ENCODE assay signal across 10 cellular contexts in the genomic region with DNA sequence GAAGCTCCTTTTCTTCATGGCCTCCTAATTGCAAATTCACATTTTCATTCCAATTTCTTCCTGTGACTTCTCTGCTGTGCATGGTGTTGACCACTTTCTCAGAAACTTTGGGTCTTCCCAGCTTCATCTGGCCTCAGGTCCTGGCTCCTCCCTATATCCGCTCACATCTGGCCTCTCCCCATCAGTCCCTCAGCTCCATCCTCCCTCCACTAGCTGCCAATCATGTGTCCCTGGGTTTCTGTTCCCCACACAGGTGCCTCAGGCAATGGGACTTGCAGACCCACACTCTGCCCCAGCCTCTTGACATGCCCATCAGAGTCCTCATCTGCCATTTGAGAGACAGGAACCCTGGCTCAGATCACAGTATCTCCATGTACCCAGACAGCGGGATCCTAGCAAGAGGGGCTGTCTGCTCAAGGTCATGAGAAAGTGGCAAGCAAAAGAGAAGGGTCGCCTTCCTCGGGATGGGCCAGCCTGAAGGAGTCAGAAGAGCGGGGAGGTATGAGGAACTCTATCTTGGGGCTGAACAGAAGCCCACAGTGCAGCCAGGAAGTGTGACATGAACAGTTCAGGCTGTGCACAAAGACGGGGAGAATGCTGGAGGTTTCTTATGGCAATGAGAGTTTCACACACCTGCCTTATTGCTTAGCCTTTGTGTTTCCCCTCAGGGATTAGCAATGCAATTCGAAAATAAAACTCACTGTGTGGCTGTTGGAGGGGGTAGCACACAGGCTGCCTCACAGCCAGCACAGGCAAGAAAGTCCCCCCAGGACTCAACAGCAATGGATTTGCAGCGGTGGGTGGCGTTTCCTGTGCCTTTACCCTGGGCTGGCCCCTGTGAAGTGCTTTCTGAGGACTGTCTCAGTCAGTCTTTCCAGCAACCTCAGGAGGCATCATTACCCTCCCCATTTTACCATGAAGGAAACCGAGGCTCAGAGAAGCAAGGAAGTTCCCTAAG.
DNase-seq lines count a peak whose midpoint lies in the region; ATAC-seq, FAIRE-seq and TF ChIP-seq lines count a peak whose summit lies in the region.
"Had no signal": no experiment of that assay in that cellular context is flagged by ENCODE, and none has a peak within 500 bp of the region (broad histone marks: within the 10 kb centered on the region; RNA-seq: fewer than 3 reads in every experiment).

No MANE protein-coding gene starts in this region.

- in situ Hi-C loops in GM12878 (cut with MboI), result loop anchor here (5.0 kb wide), 2 partner anchors 322 to 417 kb away; no protein-coding TSS in a partner anchor

- H3K9me3 ChIP-seq in GM12878 (replicated peaks; ENCODE audit: control insufficient read depth, insufficient read depth, low read length) (no peaks in the 10 kb centered on the region; the same call in 2 of the 3 replicates), SJCRH30 (replicated peaks) (no peaks in the 10 kb centered on the region)
- H3K9me3 ChIP-seq: neutrophil had no signal

- peaks cover 4% of the 10 kb centered on the region for H3K4me1 Mint-ChIP-seq in stimulated activated memory B cell treated with anti-CD40 and anti-IgM and Interleukin-4, amounts not matched to agents 10 μg/mL and 1 μg/mL and 100 μg/mL, for 72 hours

- no peaks in the 10 kb centered on the region for H3K36me3 Mint-ChIP-seq in stimulated activated memory B cell treated with anti-CD40 and anti-IgM and Interleukin-4, amounts not matched to agents 10 μg/mL and 1 μg/mL and 100 μg/mL, for 72 hours

- intact Hi-C loops in GM12878 (cut with micrococcal nuclease; ENCODE audit: unreplicated experiment), result loop anchor here (1.0 to 2.0 kb wide), 6 partner anchors 167 to 417 kb away; no protein-coding TSS in a partner anchor

- TF ChIP-seq CTCF in GM12878 (IDR thresholded peaks at IDR 0.05 in 2 of 3, conservative IDR thresholded peaks at IDR 0.05 in 1 of 3; ENCODE audit: control insufficient read depth in 2 of 3, extremely low read depth in 1 of 3, insufficient read depth in 1 of 3, low read depth in 3 of 3, low read length in 3 of 3), result no peak

- H4K20me1 ChIP-seq in GM12878 (ENCODE audit: control insufficient read depth, insufficient read depth), result no peaks in the 10 kb centered on the region

- RAD21 ChIA-PET in GM12878 (lab: Charles Lee; ENCODE audit: unreplicated experiment), result interaction anchor here (1.1 to 2.7 kb wide), 6 partner anchors 69 to 417 kb away, joined by 3 to 10 read pairs (median 6); no protein-coding TSS in a partner anchor

- no peak for TF ChIP-seq RAD21 in GM12878 (IDR thresholded peaks at IDR 0.05; ENCODE audit: insufficient read depth, low read depth, low read length)

- H3K9me3 Mint-ChIP-seq in stimulated activated memory B cell treated with anti-CD40 and anti-IgM and Interleukin-4, amounts not matched to agents 10 μg/mL and 1 μg/mL and 100 μg/mL, for 72 hours, result no peaks in the 10 kb centered on the region

- peak; percentile 52 for DNase-seq in activated T-cell treated with anti-CD3 and anti-CD28 coated beads for 24 hours (ENCODE audit: low read depth)
- DNase-seq in activated T-cell treated with anti-CD3 and anti-CD28 coated beads for 4 hours, result no peak
- peak; percentile 75 for DNase-seq in GM12878 (ENCODE audit: low read depth, low spot score)
- DNase-seq in DMS79 (lab: John Stamatoyannopoulos, UW), result no peak
- DNase-seq in DMS 273 (lab: John Stamatoyannopoulos, UW; ENCODE audit: unreplicated experiment), result no peak
- DNase-seq in SJCRH30, result no peak
- DNase-seq: C1 segment of cervical spinal cord had no signal

- SMC1A ChIA-PET in GM12878 (lab: Charles Lee; ENCODE audit: uncharacterized antibody, unreplicated experiment), result interaction anchor here (0.7 to 2.4 kb wide), 11 partner anchors 10 to 417 kb away, joined by 3 to 8 read pairs (median 4); no protein-coding TSS in a partner anchor

- peak in 1 of 2 experiments; percentile 50; a peak in 1 of 4 replicates for TF ChIP-seq EP300 in GM12878 (IDR thresholded peaks at IDR 0.05; ENCODE audit: borderline replicate concordance in 1 of 2, control insufficient read depth in 1 of 2, low read depth in 2 of 2, low read length in 2 of 2)

- H3K36me3 ChIP-seq in GM12878 (ENCODE audit: control insufficient read depth in 2 of 2, insufficient read depth in 2 of 2, low read length in 1 of 2), result no peaks in the 10 kb centered on the region
- no peaks in the 10 kb centered on the region for H3K36me3 ChIP-seq in SJCRH30
- H3K36me3 ChIP-seq: neutrophil had no signal

- no peak for TF ChIP-seq POLR2A in GM12878 (IDR thresholded peaks at IDR 0.05; ENCODE audit: low read depth, low read length)

- H3K27me3 ChIP-seq in GM12878 (replicated peaks in 1 of 2; ENCODE audit: control insufficient read depth in 2 of 2, insufficient read depth in 2 of 2, low read length in 1 of 2) (no peaks in the 10 kb centered on the region), SJCRH30 (0 out of 2 replicates have a peak, but pooled peaks cover 4% of the 10 kb centered on the region)

- H3K4me3 ChIP-seq in GM12878 (no peak overlapping the region), SJCRH30 (no peak overlapping the region)

- 22% methylated on average over 10 of the region's 10 CpGs for WGBS in GM12878 (ENCODE audit: insufficient coverage, insufficient replicate concordance, low lambda C conversion rate, missing lambda C conversion rate)

- H3K9ac ChIP-seq in GM12878 (ENCODE audit: control insufficient read depth, insufficient read depth, low read length), result no peak overlapping the region; the same call in 1 of the 2 replicates

- CTCF ChIA-PET in GM12878 (lab: Yijun Ruan, JAX), result interaction anchor here (0.7 to 3.7 kb wide), 13 partner anchors 8 to 417 kb away, joined by 3 to 27 read pairs (median 7); no protein-coding TSS in a partner anchor

- H2AFZ ChIP-seq in GM12878 (ENCODE audit: control insufficient read depth, low read depth, low read length), result no peak overlapping the region

- POLR2A ChIA-PET in GM12878 (lab: Charles Lee), result interaction anchor here (0.6 kb wide), 1 partner anchor 415 kb away, joined by 3 read pairs; no protein-coding TSS in a partner anchor

- H3K4me1 ChIP-seq in GM12878 (ENCODE audit: control insufficient read depth, insufficient read depth, low read length), result peaks cover 16% of the 10 kb centered on the region
- no peaks in the 10 kb centered on the region; the same call in 1 of the 2 replicates for H3K4me1 ChIP-seq in SJCRH30

- peak overlapping the region; percentile 34 for H3K4me2 ChIP-seq in GM12878 (ENCODE audit: control insufficient read depth, insufficient read depth)

- peak overlapping the region; percentile 20; the same call in 1 of the 2 replicates for H3K27ac ChIP-seq in GM12878 (ENCODE audit: control insufficient read depth, insufficient read depth)
- no peak overlapping the region for H3K27ac ChIP-seq in SJCRH30
- H3K27ac ChIP-seq: neutrophil had no signal

- no peak overlapping the region for H3K27ac Mint-ChIP-seq in stimulated activated memory B cell treated with anti-CD40 and anti-IgM and Interleukin-4, amounts not matched to agents 10 μg/mL and 1 μg/mL and 100 μg/mL, for 72 hours

- peak; percentile 90 for FAIRE-seq in GM12878 (lab: Jason Lieb, UNC)

- H3K27me3 Mint-ChIP-seq in stimulated activated memory B cell treated with anti-CD40 and anti-IgM and Interleukin-4, amounts not matched to agents 10 μg/mL and 1 μg/mL and 100 μg/mL, for 72 hours, result peaks cover 23% of the 10 kb centered on the region

- no peaks in the 10 kb centered on the region for H3K79me2 ChIP-seq in GM12878 (ENCODE audit: control insufficient read depth, insufficient read depth, low read length)

- peak; percentile 75 for ATAC-seq in HG03025 (IDR thresholded peaks at IDR 0.05; ENCODE audit: low FRiP score, unreplicated experiment)
- ATAC-seq in GM12878, result peak; percentile 84
- ATAC-seq in stimulated activated memory B cell treated with anti-CD40 and anti-IgM and Interleukin-4, amounts not matched to agents 10 μg/mL and 1 μg/mL and 100 μg/mL, for 72 hours, result peak; percentile 53

- no TSS peak for BruUV-seq in GM12878 (replicated peaks; lab: Mats Ljungman, UMichigan)

- no peak overlapping the region for H3K4me3 Mint-ChIP-seq in stimulated activated memory B cell treated with anti-CD40 and anti-IgM and Interleukin-4, amounts not matched to agents 10 μg/mL and 1 μg/mL and 100 μg/mL, for 72 hours

TF ChIP-seq in GM12878, 131 proteins besides CTCF, POLR2A, EP300 and RAD21 (continues in another document):
- TF ChIP-seq, protein P1, sequence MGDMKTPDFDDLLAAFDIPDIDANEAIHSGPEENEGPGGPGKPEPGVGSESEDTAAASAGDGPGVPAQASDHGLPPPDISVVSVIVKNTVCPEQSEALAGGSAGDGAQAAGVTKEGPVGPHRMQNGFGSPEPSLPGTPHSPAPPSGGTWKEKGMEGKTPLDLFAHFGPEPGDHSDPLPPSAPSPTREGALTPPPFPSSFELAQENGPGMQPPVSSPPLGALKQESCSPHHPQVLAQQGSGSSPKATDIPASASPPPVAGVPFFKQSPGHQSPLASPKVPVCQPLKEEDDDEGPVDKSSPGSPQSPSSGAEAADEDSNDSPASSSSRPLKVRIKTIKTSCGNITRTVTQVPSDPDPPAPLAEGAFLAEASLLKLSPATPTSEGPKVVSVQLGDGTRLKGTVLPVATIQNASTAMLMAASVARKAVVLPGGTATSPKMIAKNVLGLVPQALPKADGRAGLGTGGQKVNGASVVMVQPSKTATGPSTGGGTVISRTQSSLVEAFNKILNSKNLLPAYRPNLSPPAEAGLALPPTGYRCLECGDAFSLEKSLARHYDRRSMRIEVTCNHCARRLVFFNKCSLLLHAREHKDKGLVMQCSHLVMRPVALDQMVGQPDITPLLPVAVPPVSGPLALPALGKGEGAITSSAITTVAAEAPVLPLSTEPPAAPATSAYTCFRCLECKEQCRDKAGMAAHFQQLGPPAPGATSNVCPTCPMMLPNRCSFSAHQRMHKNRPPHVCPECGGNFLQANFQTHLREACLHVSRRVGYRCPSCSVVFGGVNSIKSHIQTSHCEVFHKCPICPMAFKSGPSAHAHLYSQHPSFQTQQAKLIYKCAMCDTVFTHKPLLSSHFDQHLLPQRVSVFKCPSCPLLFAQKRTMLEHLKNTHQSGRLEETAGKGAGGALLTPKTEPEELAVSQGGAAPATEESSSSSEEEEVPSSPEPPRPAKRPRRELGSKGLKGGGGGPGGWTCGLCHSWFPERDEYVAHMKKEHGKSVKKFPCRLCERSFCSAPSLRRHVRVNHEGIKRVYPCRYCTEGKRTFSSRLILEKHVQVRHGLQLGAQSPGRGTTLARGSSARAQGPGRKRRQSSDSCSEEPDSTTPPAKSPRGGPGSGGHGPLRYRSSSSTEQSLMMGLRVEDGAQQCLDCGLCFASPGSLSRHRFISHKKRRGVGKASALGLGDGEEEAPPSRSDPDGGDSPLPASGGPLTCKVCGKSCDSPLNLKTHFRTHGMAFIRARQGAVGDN (IDR thresholded peaks at IDR 0.05), result 0 out of 2 replicates have a peak, but pooled peaks have one; percentile 43
- no peak for TF ChIP-seq POLR2AphosphoS2 (IDR thresholded peaks at IDR 0.05; ENCODE audit: low read depth, low read length)
- TF ChIP-seq STAT1 (conservative IDR thresholded peaks at IDR 0.05), result no peak
- TF ChIP-seq RCOR1 (conservative IDR thresholded peaks at IDR 0.05; ENCODE audit: low read depth, low read length), result no peak
- peak; percentile 28 for TF ChIP-seq ATF7 (IDR thresholded peaks at IDR 0.05; ENCODE audit: low read depth)
- TF ChIP-seq YY1 (IDR thresholded peaks at IDR 0.05; ENCODE audit: low read depth, low read length), result no peak

Comparison
In these comparisons a context has a peak if more than half of its experiments do, and no peak if none do; other contexts are left out.
1. DNase-seq: peak in activated T-cell treated with anti-CD3 and anti-CD28 coated beads for 24 hours (single experiment) and GM12878 (single experiment); none in activated T-cell treated with anti-CD3 and anti-CD28 coated beads for 4 hours (single experiment), DMS79 (single experiment), DMS 273 (single experiment) and SJCRH30 (0 of 2).
2. Peak in every context shown above with its lines, with median percentiles within 50 percentile points of each other: ATAC-seq.